Comparison of ENCODE assay signal across 27 cellular contexts in genomic region chr14:61918998-61919397, GRCh38.
"Had no signal": no experiment of that assay in that cellular context is flagged by ENCODE, and none has a peak within 500 bp of the region (broad histone marks: within the 10 kb centered on the region; RNA-seq: fewer than 3 reads in every experiment).

No MANE protein-coding gene starts in this region.

- ATAC-seq: activated CD4-positive, alpha-beta T cell treated with anti-CD3 and anti-CD28 coated beads for 36 hours; activated CD8-positive, alpha-beta memory T cell treated with anti-CD3 and anti-CD28 coated beads, Interleukin-2, amount 10 ng/mL, durations not matched to agents 7 days and 5 days; activated CD8-positive, alpha-beta T cell treated with anti-CD3 and anti-CD28 coated beads, Interleukin-2, amount 10 ng/mL, durations not matched to agents 7 days and 5 days; activated naive CD8-positive, alpha-beta T cell treated with anti-CD3 and anti-CD28 coated beads, Interleukin-2, amount 50 U/mL, for 24 hours; foreskin keratinocyte; gastrocnemius medialis had no signal

- H3K36me3 ChIP-seq: adrenal gland, ascending aorta, breast epithelium, cardiac muscle cell, esophagus muscularis mucosa, gastrocnemius medialis had no signal

- DNase-seq: activated CD4-positive, alpha-beta memory T cell treated with anti-CD3 and anti-CD28 coated beads for 36 hours; activated CD4-positive, alpha-beta T cell treated with anti-CD3 and anti-CD28 coated beads for 36 hours; activated CD4-positive, alpha-beta T cell treated with anti-CD3 and anti-CD28 coated beads, Interleukin-2, amount 10 ng/mL, durations not matched to agents 24 days and 14 days; activated CD4-positive, CD25-positive, alpha-beta regulatory T cell; activated CD4-positive, CD25-positive, alpha-beta regulatory T cell treated with anti-CD3 and anti-CD28 coated beads, Interleukin-2, amount 50 U/mL, for 72 hours; activated CD8-positive, alpha-beta memory T cell treated with anti-CD3 and anti-CD28 coated beads, Interleukin-2, amount 10 ng/mL, durations not matched to agents 7 days and 5 days; activated CD8-positive, alpha-beta memory T cell treated with anti-CD3 and anti-CD28 coated beads, Interleukin-2, amount 50 U/mL, for 4 hours; activated CD8-positive, alpha-beta T cell treated with anti-CD3 and anti-CD28 coated beads, Interleukin-2, amount 10 ng/mL, durations not matched to agents 7 days and 5 days; activated effector memory CD4-positive, alpha-beta T cell treated with anti-CD3 and anti-CD28 coated beads, Interleukin-2, amount 50 U/mL, for 16 hours; activated naive CD4-positive, alpha-beta T cell treated with anti-CD3 and anti-CD28 coated beads for 36 hours; activated naive CD8-positive, alpha-beta T cell treated with anti-CD3 and anti-CD28 coated beads for 36 hours; activated naive CD8-positive, alpha-beta T cell treated with anti-CD3 and anti-CD28 coated beads, Interleukin-2, amount 50 U/mL, for 24 hours; activated T-cell treated with anti-CD3 and anti-CD28 coated beads, Interleukin-2, amount 50 U/mL, for 1 hour; activated T-cell treated with anti-CD3 and anti-CD28 coated beads, Interleukin-2, amount 50 U/mL, for 48 hours; adrenal gland; dorsolateral prefrontal cortex; effector memory CD4-positive, alpha-beta T cell; erythroblast; foreskin keratinocyte; gastrocnemius medialis; glutamatergic neuron; T-helper 2 cell had no signal

- H3K27me3 ChIP-seq: adrenal gland, ascending aorta, breast epithelium, cardiac muscle cell, dorsolateral prefrontal cortex, esophagus muscularis mucosa, gastrocnemius medialis had no signal

- H3K4me3 ChIP-seq: adrenal gland, ascending aorta, breast epithelium, cardiac muscle cell, coronary artery, dorsolateral prefrontal cortex, esophagus muscularis mucosa, gastrocnemius medialis had no signal

- H3K4me1 ChIP-seq: adrenal gland, ascending aorta, breast epithelium, esophagus muscularis mucosa, foreskin keratinocyte, gastrocnemius medialis had no signal

- H3K27ac ChIP-seq: adrenal gland, ascending aorta, breast epithelium, cardiac muscle cell, coronary artery, dorsolateral prefrontal cortex, esophagus muscularis mucosa, foreskin keratinocyte, gastrocnemius medialis had no signal

- H3K9me3 ChIP-seq: adrenal gland, ascending aorta, breast epithelium, esophagus muscularis mucosa, gastrocnemius medialis had no signal
